16 cellular contexts compared by ENCODE assay signal in the genomic region with DNA sequence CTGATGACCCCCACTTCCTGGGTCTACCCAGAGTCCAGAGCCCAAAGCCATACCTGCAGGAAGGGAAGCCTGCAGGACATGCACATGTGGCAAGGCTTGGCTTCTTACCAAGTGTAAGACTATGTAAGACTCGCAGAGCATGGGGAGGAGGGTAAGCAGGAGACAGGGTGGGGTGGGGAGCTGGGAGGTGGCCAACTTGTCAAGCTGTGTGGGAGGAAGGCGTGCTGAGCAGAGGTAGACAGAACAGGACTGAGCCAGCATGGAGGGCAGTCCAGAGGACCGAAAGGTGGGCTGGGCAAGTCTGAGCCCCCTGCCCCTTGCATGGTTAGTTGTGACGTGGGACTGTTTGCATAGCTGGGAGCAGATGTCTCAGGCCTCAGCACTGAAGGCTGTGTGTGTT. TPM values are rescaled to one million over a fixed set of nuclear protein-coding genes. Genes with fewer than 3 reads are reported as not detected.
A peak's percentile ranks its signal among the peaks of the same experiment; 100 is the strongest.
DNase-seq lines count a peak whose midpoint lies in the region; TF ChIP-seq lines count a peak whose summit lies in the region.
"Had no signal": no experiment of that assay in that cellular context is flagged by ENCODE, and none has a peak within 500 bp of the region (broad histone marks: within the 10 kb centered on the region; RNA-seq: fewer than 3 reads in every experiment).

No MANE protein-coding gene starts in this region.

- H3K9me3 ChIP-seq in spleen: no peaks in the 10 kb centered on the region
- H3K9me3 ChIP-seq: esophagus squamous epithelium, upper lobe of left lung had no signal

- TF ChIP-seq CTCF in HL-60 (IDR thresholded peaks at IDR 0.05; ENCODE audit: insufficient read depth, low read length) (no peak), fibroblast of pulmonary artery (IDR thresholded peaks at IDR 0.05; ENCODE audit: low read length, missing control alignments) (no peak), spleen (IDR thresholded peaks at IDR 0.05 in 8 of 11, conservative IDR thresholded peaks at IDR 0.05 in 3 of 11) (no peak)

- H3K4me3 ChIP-seq in HL-60 (replicated peaks; ENCODE audit: insufficient read depth, low read length) (no peak overlapping the region), fibroblast of pulmonary artery (replicated peaks; ENCODE audit: low read depth, low read length) (no peak overlapping the region), spleen (no peak overlapping the region)
- H3K4me3 ChIP-seq: esophagus squamous epithelium, upper lobe of left lung had no signal

- WGBS in spleen, 5 donors: 45 to 64% (median 63%) methylated on average over 4 of the region's 4 CpGs

- no peak for TF ChIP-seq POLR2A in spleen (IDR thresholded peaks at IDR 0.05)

- no peaks in the 10 kb centered on the region for H3K36me3 ChIP-seq in spleen
- H3K36me3 ChIP-seq: esophagus squamous epithelium, upper lobe of left lung had no signal

- peak overlapping the region; percentile 96 for H3K27ac ChIP-seq in HL-60 (replicated peaks)
- H3K27ac ChIP-seq in spleen: peak overlapping the region in 2 of 8 donors; percentile 75 to 86
- no peak overlapping the region for H3K27ac ChIP-seq in substantia nigra (ENCODE audit: low read depth, low read length, poor library complexity, severe bottlenecking)

- H3K27me3 ChIP-seq in HL-60 (ENCODE audit: insufficient read depth, poor library complexity, severe bottlenecking) (no peaks in the 10 kb centered on the region), spleen (replicated peaks in 1 of 7) (no peaks in the 10 kb centered on the region)
- H3K27me3 ChIP-seq: esophagus squamous epithelium, upper lobe of left lung had no signal

- DNase-seq in HL-60 (ENCODE audit: low read depth in 1 of 2, low spot score in 1 of 2) (peak in 1 of 2 experiments; percentile 59), RPMI8226 (peak; percentile 49), fibroblast of pulmonary artery (ENCODE audit: low read depth) (peak; percentile 57), spleen (peak; percentile 18), AG08395 (ENCODE audit: low spot score) (no peak), NCI-H146 treated with DMSO at 0.1 percent for 48 hours (lab: John Stamatoyannopoulos, UW; ENCODE audit: unreplicated experiment) (no peak), substantia nigra (lab: John Stamatoyannopoulos, UW) (no peak)
- DNase-seq: activated CD4-positive, alpha-beta T cell treated with anti-CD3 and anti-CD28 coated beads for 48 hours; DMS153; esophagus squamous epithelium; left ventricle myocardium superior; NCI-H1048; SHP77 treated with DMSO at 0.1 percent for 48 hours; stimulated activated CD4-positive, alpha-beta T cell treated with anti-CD3 and anti-CD28 coated beads, Interleukin-4, amount 100 ng/mL, for 24 hours; T-helper 9 cell; upper lobe of left lung had no signal

- H3K4me1 ChIP-seq in spleen: peaks cover 4 to 70% (median 33%) of the 10 kb centered on the region in 6 donors

- intact Hi-C loops in spleen (cut with DNase I; ENCODE audit: low total_unique reads): no loop called here

RNA-seq across cellular contexts. Expression of gene RNF24, which starts 53.4 kb away (rescaled TPM):
- total RNA-seq in spleen: 10 to 100 TPM; 22.0 to 46.8 (median 30.7) TPM
- polyA plus RNA-seq in spleen: 1 to 10 TPM; 1.1 to 3.8 (median 1.8) TPM

Comparison
In these comparisons a context has a peak if more than half of its experiments do, and no peak if none do; other contexts are left out.
1. DNase-seq: peak in RPMI8226 (single experiment), fibroblast of pulmonary artery (single experiment) and spleen (single experiment); none in AG08395 (single experiment), NCI-H146 treated with DMSO at 0.1 percent for 48 hours (single experiment) and substantia nigra (0 of 49).